25 cellular contexts compared by ENCODE assay signal in the genomic region with DNA sequence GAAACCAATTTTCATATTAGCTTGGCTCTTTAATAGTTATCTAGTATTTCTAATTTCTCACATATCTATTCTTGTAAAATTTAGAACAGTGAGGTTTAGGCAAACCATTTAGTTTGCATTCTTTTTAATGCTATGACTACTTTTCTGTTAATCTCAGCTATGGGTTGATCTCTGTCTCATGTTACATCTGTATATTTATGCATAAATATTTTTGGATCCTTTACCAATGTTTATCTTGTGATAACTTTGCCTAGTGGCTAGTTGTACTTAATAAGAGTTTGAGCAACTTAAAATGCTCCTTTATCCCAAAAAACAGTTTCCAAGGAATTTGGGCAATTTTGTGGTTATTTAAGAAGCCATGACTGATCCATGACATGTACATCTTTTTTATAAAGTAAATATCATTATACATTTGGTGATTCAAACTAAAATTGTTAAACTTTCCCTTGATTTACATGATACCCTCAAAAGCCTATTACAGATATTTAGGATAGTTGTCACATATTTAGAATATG.
"Had no signal": no experiment of that assay in that cellular context is flagged by ENCODE, and none has a peak within 500 bp of the region (broad histone marks: within the 10 kb centered on the region; RNA-seq: fewer than 3 reads in every experiment).

No MANE protein-coding gene starts in this region.

- H3K27ac ChIP-seq: coronary artery, esophagus muscularis mucosa, gastrocnemius medialis, left lung, neutrophil, parathyroid adenoma, right lobe of liver, thoracic aorta, tibial nerve, upper lobe of right lung, uterus had no signal

- H3K36me3 ChIP-seq: gastrocnemius medialis, left lung, right lobe of liver, thoracic aorta, tibial nerve, upper lobe of right lung, uterus had no signal

- H3K4me3 ChIP-seq: coronary artery, esophagus muscularis mucosa, gastrocnemius medialis, left lung, mucosa of descending colon, right lobe of liver, thoracic aorta, tibial nerve, upper lobe of right lung, uterus had no signal

- H3K79me2 ChIP-seq: parathyroid adenoma had no signal

- H3K9ac ChIP-seq: parathyroid adenoma had no signal

- DNase-seq: dermis blood vessel endothelial cell; effector memory CD4-positive, alpha-beta T cell; foreskin fibroblast; gastrocnemius medialis; head of caudate nucleus; hippocampal formation; left cardiac atrium; left lung; mesenchymal stem cell; mucosa of descending colon; naive B cell; right lobe of liver; small intestine; stimulated activated CD4-positive, alpha-beta T cell treated with anti-CD3 and anti-CD28 coated beads, Interleukin-15, amount 100 ng/mL, for 24 hours; stimulated activated CD4-positive, alpha-beta T cell treated with anti-CD3 and anti-CD28 coated beads, Interleukin-2, amount 100 ng/mL, for 48 hours; stimulated activated naive B cell treated with anti-CD40 and anti-IgM and Interleukin-4, amounts not matched to agents 10 μg/mL and 1 μg/mL and 100 μg/mL, for 72 hours; upper lobe of right lung; uterus had no signal

- H3K4me1 ChIP-seq: esophagus muscularis mucosa, gastrocnemius medialis, left lung, tibial nerve, upper lobe of right lung, uterus had no signal

- ATAC-seq: gastrocnemius medialis; left cardiac atrium; left lung; mucosa of descending colon; natural killer cell treated with Interleukin-12 subunit alpha and Interleukin-12 subunit beta and Interleukin-15 and Interleukin-18, amount 100 ng/mL, for 72 hours; right lobe of liver; stimulated activated naive B cell treated with anti-CD40 and anti-IgM and Interleukin-4, amounts not matched to agents 10 μg/mL and 1 μg/mL and 100 μg/mL, for 72 hours; upper lobe of right lung had no signal

- H3K9me3 ChIP-seq: esophagus muscularis mucosa, gastrocnemius medialis, left lung, mucosa of descending colon, neutrophil, right lobe of liver, thoracic aorta, tibial nerve, upper lobe of right lung, uterus had no signal

- H3K27me3 ChIP-seq: esophagus muscularis mucosa, gastrocnemius medialis, left lung, neutrophil, right lobe of liver, tibial nerve, upper lobe of right lung, uterus had no signal

- H2AFZ ChIP-seq: parathyroid adenoma had no signal
